In the genomic region with DNA sequence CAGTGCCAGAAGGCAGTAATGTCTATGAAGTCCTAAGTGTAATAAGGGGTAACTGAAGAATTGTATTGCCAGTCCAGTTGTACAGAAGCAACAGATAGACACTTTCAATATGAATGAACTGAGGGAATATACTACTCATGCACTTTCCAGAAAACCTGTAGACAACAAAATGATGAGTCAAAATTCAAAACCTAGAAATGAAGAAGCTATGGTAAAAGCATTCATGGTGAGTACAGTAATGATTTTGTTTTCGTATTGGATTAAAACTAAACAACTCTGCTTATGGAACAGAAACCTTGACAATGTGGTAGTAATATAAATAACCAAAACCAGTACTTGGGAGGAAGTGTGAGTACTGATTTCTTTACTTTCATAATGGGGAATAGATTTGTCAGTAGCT, we compare ENCODE assay signal across 14 cellular contexts. TPM values are rescaled to one million over a fixed set of nuclear protein-coding genes. Genes with fewer than 3 reads are reported as not detected.
DNase-seq lines count a peak whose midpoint lies in the region; ATAC-seq lines count a peak whose summit lies in the region.
"Had no signal": no experiment of that assay in that cellular context is flagged by ENCODE, and none has a peak within 500 bp of the region (broad histone marks: within the 10 kb centered on the region; RNA-seq: fewer than 3 reads in every experiment).

No MANE protein-coding gene starts in this region.

- H3K36me3 Mint-ChIP-seq in activated CD8-positive, alpha-beta memory T cell treated with anti-CD3 and anti-CD28 coated beads, Interleukin-2, amount 10 ng/mL, durations not matched to agents 7 days and 5 days = peaks cover 65% of the 10 kb centered on the region
- H3K36me3 Mint-ChIP-seq in stimulated activated memory B cell treated with anti-CD40 and anti-IgM and Interleukin-4, amounts not matched to agents 10 μg/mL and 1 μg/mL and 100 μg/mL, for 72 hours = peaks cover 28% of the 10 kb centered on the region
- peaks cover 16% of the 10 kb centered on the region for H3K36me3 Mint-ChIP-seq in T-helper 17 cell (ENCODE audit: low read depth)

- H3K9me3 ChIP-seq in T-helper 17 cell (ENCODE audit: control insufficient read depth, low read length, poor library complexity, severe bottlenecking) = no peaks in the 10 kb centered on the region
- H3K9me3 ChIP-seq: breast epithelium had no signal

- intact Hi-C loops in Right ventricle myocardium superior (cut with DNase I) = no loop called here

- peak overlapping the region; percentile 49 for H3K4me3 Mint-ChIP-seq in activated CD8-positive, alpha-beta memory T cell treated with anti-CD3 and anti-CD28 coated beads, Interleukin-2, amount 10 ng/mL, durations not matched to agents 7 days and 5 days
- H3K4me3 Mint-ChIP-seq in stimulated activated memory B cell treated with anti-CD40 and anti-IgM and Interleukin-4, amounts not matched to agents 10 μg/mL and 1 μg/mL and 100 μg/mL, for 72 hours = no peak overlapping the region
- no peak overlapping the region for H3K4me3 Mint-ChIP-seq in T-helper 17 cell

- ATAC-seq in activated CD8-positive, alpha-beta memory T cell treated with anti-CD3 and anti-CD28 coated beads, Interleukin-2, amount 10 ng/mL, durations not matched to agents 7 days and 5 days = peak; percentile 92
- ATAC-seq in HG02571 (IDR thresholded peaks at IDR 0.05; ENCODE audit: unreplicated experiment) = peak; percentile 81
- ATAC-seq in HG03460 (IDR thresholded peaks at IDR 0.05; ENCODE audit: unreplicated experiment) = peak; percentile 80
- peak; percentile 88 for ATAC-seq in stimulated activated memory B cell treated with anti-CD40 and anti-IgM and Interleukin-4, amounts not matched to agents 10 μg/mL and 1 μg/mL and 100 μg/mL, for 72 hours
- ATAC-seq in T-helper 17 cell = no peak
- ATAC-seq in Right ventricle myocardium superior (ENCODE audit: poor library complexity) = no peak
- ATAC-seq: HepG2 had no signal

- peaks cover 24% of the 10 kb centered on the region for H3K9me3 Mint-ChIP-seq in activated CD8-positive, alpha-beta memory T cell treated with anti-CD3 and anti-CD28 coated beads, Interleukin-2, amount 10 ng/mL, durations not matched to agents 7 days and 5 days (ENCODE audit: low read depth)
- H3K9me3 Mint-ChIP-seq in stimulated activated memory B cell treated with anti-CD40 and anti-IgM and Interleukin-4, amounts not matched to agents 10 μg/mL and 1 μg/mL and 100 μg/mL, for 72 hours = peaks cover 12% of the 10 kb centered on the region

- peaks cover 13% of the 10 kb centered on the region for H3K27me3 Mint-ChIP-seq in activated CD8-positive, alpha-beta memory T cell treated with anti-CD3 and anti-CD28 coated beads, Interleukin-2, amount 10 ng/mL, durations not matched to agents 7 days and 5 days
- H3K27me3 Mint-ChIP-seq in stimulated activated memory B cell treated with anti-CD40 and anti-IgM and Interleukin-4, amounts not matched to agents 10 μg/mL and 1 μg/mL and 100 μg/mL, for 72 hours = no peaks in the 10 kb centered on the region
- H3K27me3 Mint-ChIP-seq in T-helper 17 cell = no peaks in the 10 kb centered on the region

- H3K27ac Mint-ChIP-seq in activated CD8-positive, alpha-beta memory T cell treated with anti-CD3 and anti-CD28 coated beads, Interleukin-2, amount 10 ng/mL, durations not matched to agents 7 days and 5 days = peak overlapping the region; percentile 89
- H3K27ac Mint-ChIP-seq in stimulated activated memory B cell treated with anti-CD40 and anti-IgM and Interleukin-4, amounts not matched to agents 10 μg/mL and 1 μg/mL and 100 μg/mL, for 72 hours = no peak overlapping the region
- H3K27ac Mint-ChIP-seq in T-helper 17 cell = no peak overlapping the region

- no peak for DNase-seq in activated CD8-positive, alpha-beta memory T cell treated with anti-CD3 and anti-CD28 coated beads, Interleukin-2, amount 10 ng/mL, durations not matched to agents 7 days and 5 days
- no peak for DNase-seq in activated CD8-positive, alpha-beta memory T cell treated with anti-CD3 and anti-CD28 coated beads, Interleukin-2, amount 50 U/mL, for 4 hours
- DNase-seq in T-helper 17 cell = no peak
- DNase-seq in Right ventricle myocardium superior = no peak
- no peak for DNase-seq in NCI-H2107 (lab: John Stamatoyannopoulos, UW)
- DNase-seq: midbrain, NCI-H526 treated with DMSO at 0.1 percent for 48 hours, substantia nigra, WERI-Rb-1 had no signal

- peaks cover 54% of the 10 kb centered on the region for H3K4me1 Mint-ChIP-seq in activated CD8-positive, alpha-beta memory T cell treated with anti-CD3 and anti-CD28 coated beads, Interleukin-2, amount 10 ng/mL, durations not matched to agents 7 days and 5 days
- H3K4me1 Mint-ChIP-seq in stimulated activated memory B cell treated with anti-CD40 and anti-IgM and Interleukin-4, amounts not matched to agents 10 μg/mL and 1 μg/mL and 100 μg/mL, for 72 hours = peaks cover 32% of the 10 kb centered on the region
- H3K4me1 Mint-ChIP-seq in T-helper 17 cell = peaks cover 11% of the 10 kb centered on the region

- CTCF ChIA-PET in activated CD8-positive, alpha-beta memory T cell treated with anti-CD3 and anti-CD28 coated beads, Interleukin-2, amount 10 ng/mL, durations not matched to agents 7 days and 5 days (lab: Charles Lee) = interaction anchor here (1.0 to 4.7 kb wide), 8 partner anchors 9 to 341 kb away, joined by 3 to 37 read pairs (median 8); partner anchors contain the start of gene ARMC2

RNA-seq across cellular contexts. Expression of gene ARMC2, which starts 35.0 kb away (rescaled TPM):
- 10 to 100 TPM; 10.8 to 19.2 TPM for total RNA-seq in activated CD8-positive, alpha-beta memory T cell treated with anti-CD3 and anti-CD28 coated beads, Interleukin-2, amount 10 ng/mL, durations not matched to agents 7 days and 5 days
- total RNA-seq in T-helper 17 cell (1 to 10 TPM; 6.9 to 8.7 TPM), Right ventricle myocardium superior (9.5 TPM)

Comparison
In these comparisons a context has a peak if more than half of its experiments do, and no peak if none do; other contexts are left out.
1. ATAC-seq: peak in activated CD8-positive, alpha-beta memory T cell treated with anti-CD3 and anti-CD28 coated beads, Interleukin-2, amount 10 ng/mL, durations not matched to agents 7 days and 5 days (single experiment), HG02571 (single experiment), HG03460 (single experiment) and stimulated activated memory B cell treated with anti-CD40 and anti-IgM and Interleukin-4, amounts not matched to agents 10 μg/mL and 1 μg/mL and 100 μg/mL, for 72 hours (single experiment); none in T-helper 17 cell (single experiment) and Right ventricle myocardium superior (single experiment).